ENCODE assay signal across 7 cellular contexts in the genomic region with DNA sequence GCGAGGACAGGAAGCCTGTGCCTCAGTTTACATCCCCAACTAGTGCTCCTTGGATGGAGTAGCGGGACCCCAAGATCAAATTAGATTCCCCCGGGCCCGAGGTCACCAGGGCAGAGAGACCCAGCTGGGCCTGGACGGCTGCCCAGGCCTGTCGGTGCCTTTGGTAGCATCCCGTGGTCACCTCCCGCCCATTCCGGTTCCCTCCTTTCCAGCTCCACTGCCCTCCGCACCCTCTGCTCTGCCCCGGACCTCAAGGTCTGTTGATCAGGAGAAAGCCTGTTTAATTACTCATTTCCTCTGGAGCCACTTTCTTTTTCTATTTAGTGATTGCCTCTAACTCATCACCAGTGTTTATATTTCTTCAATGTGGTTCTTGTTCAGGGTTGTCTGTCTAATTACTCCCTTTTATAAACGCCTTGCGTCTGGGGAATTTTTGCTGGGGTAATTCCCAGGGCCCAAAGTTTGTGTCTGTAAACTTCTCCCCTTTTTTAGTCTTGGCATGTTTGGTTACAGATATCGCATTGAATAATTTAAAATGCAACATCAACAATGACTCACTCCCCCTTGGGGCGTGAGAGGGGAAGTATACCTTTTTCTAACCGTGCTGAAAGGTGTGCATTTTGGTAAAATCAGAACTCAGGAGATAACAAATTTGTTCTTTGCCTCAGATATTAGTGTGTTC. TPM values are rescaled to one million over a fixed set of nuclear protein-coding genes. Genes with fewer than 3 reads are reported as not detected.
DNase-seq lines count a peak whose midpoint lies in the region; ATAC-seq and TF ChIP-seq lines count a peak whose summit lies in the region.

No MANE protein-coding gene starts in this region.

- H3K36me3 Mint-ChIP-seq in T-helper 2 cell treated with Interferon-gamma antibody and Interleukin-4, amounts not matched to agents 5 μg/mL and 100 μg/mL, for 36 hours (ENCODE audit: low read depth), result peaks cover 17% of the 10 kb centered on the region

- peak overlapping the region; percentile 97 for H3K27ac Mint-ChIP-seq in T-helper 2 cell treated with Interferon-gamma antibody and Interleukin-4, amounts not matched to agents 5 μg/mL and 100 μg/mL, for 36 hours

- DNase-seq in GM12864 (ENCODE audit: low read depth) (no peak), cardiac fibroblast (ENCODE audit: low read depth in 2 of 2) (peak; percentile 71 to 76), kidney epithelial cell (ENCODE audit: low read depth) (peak; percentile 71)
- DNase-seq in T-helper 2 cell treated with Interferon-gamma antibody and Interleukin-4, amounts not matched to agents 5 μg/mL and 100 μg/mL, for 36 hours (ENCODE audit: low spot score), result peak; percentile 41
- DNase-seq in stimulated activated CD4-positive, alpha-beta T cell treated with anti-CD3 and anti-CD28 coated beads, Interleukin-2, amount 100 ng/mL, for 24 hours, result peak; percentile 44 to 48

- H3K27me3 Mint-ChIP-seq in T-helper 2 cell treated with Interferon-gamma antibody and Interleukin-4, amounts not matched to agents 5 μg/mL and 100 μg/mL, for 36 hours (ENCODE audit: low read depth), result no peaks in the 10 kb centered on the region

- ATAC-seq in HG03175 (IDR thresholded peaks at IDR 0.05; ENCODE audit: unreplicated experiment), result peak; percentile 29
- no peak for ATAC-seq in GM18519 (IDR thresholded peaks at IDR 0.05; ENCODE audit: low FRiP score, unreplicated experiment)

- H3K4me3 Mint-ChIP-seq in T-helper 2 cell treated with Interferon-gamma antibody and Interleukin-4, amounts not matched to agents 5 μg/mL and 100 μg/mL, for 36 hours, result peak overlapping the region; percentile 93

- TF ChIP-seq CTCF in GM12864 (IDR thresholded peaks at IDR 0.05; ENCODE audit: low read depth, low read length, missing control alignments), result peak; percentile 32
- no peak for TF ChIP-seq CTCF in cardiac fibroblast (IDR thresholded peaks at IDR 0.05; ENCODE audit: low read depth, low read length)
- no peak for TF ChIP-seq CTCF in kidney epithelial cell (IDR thresholded peaks at IDR 0.05; ENCODE audit: insufficient read depth, low read length, poor library complexity, severe bottlenecking)

- H3K4me1 Mint-ChIP-seq in T-helper 2 cell treated with Interferon-gamma antibody and Interleukin-4, amounts not matched to agents 5 μg/mL and 100 μg/mL, for 36 hours (ENCODE audit: low read depth), result peaks cover 23% of the 10 kb centered on the region

- no peaks in the 10 kb centered on the region for H3K27me3 ChIP-seq in kidney epithelial cell (ENCODE audit: control insufficient read depth, insufficient read depth, low read length)

- H3K36me3 ChIP-seq in kidney epithelial cell (ENCODE audit: control insufficient read depth, insufficient read depth, low read length), result peaks cover 2% of the 10 kb centered on the region

- H3K9me3 Mint-ChIP-seq in T-helper 2 cell treated with Interferon-gamma antibody and Interleukin-4, amounts not matched to agents 5 μg/mL and 100 μg/mL, for 36 hours, result no peaks in the 10 kb centered on the region

- peak overlapping the region; percentile 94 for H3K4me3 ChIP-seq in GM12864 (ENCODE audit: low read depth, low read length)
- H3K4me3 ChIP-seq in cardiac fibroblast (replicated peaks in 1 of 2; ENCODE audit: low read depth in 2 of 2, low read length in 2 of 2), result peak overlapping the region; percentile 89 to 90
- peak overlapping the region; percentile 65 for H3K4me3 ChIP-seq in kidney epithelial cell (ENCODE audit: low read depth, low read length)

RNA-seq across cellular contexts. Expression of a gene that starts 1.9 kb away (rescaled TPM):
- 48.2 and 61.3 TPM in 2 replicates for total RNA-seq in kidney epithelial cell
